8 cellular contexts compared by ENCODE assay signal in the genomic region with DNA sequence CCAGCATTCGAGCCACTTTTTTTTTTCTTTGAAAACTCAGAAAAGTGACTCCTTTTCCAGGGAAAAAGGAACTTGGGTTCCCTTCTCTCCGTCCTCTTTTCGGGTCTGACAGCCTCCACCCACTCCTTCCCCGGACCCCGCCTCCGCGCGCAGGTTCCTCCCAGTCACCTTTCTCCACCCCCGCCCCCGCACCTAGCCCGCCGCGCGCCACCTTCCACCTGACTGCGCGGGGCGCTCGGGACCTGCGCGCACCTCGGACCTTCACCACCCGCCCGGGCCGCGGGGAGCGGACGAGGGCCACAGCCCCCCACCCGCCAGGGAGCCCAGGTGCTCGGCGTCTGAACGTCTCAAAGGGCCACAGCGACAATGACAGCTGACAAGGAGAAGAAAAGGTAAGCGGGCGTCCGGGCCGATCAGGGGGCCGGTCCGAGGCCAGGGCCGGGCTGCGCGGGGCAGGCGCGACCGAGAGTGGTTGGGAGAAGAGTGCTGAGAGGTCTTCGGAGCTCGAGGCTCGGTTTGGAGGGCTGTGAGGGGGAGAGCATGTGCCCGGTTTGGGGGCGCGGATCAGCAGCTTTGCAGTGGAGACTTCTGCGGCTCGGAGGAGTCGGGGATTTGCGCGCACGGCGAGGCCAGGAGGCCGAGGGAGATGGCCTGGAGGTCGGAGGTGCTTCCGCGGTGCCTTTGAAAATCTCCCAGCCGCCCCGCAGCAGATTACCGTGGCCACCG. TPM values are rescaled to one million over a fixed set of nuclear protein-coding genes. Genes with fewer than 3 reads are reported as not detected.
DNase-seq lines count a peak whose midpoint lies in the region; ATAC-seq and TF ChIP-seq lines count a peak whose summit lies in the region.

No MANE protein-coding gene starts in this region.

- ATAC-seq in GM18502 (IDR thresholded peaks at IDR 0.05; ENCODE audit: poor library complexity, unreplicated experiment) (peak; percentile 42), HG02840 (IDR thresholded peaks at IDR 0.05; ENCODE audit: low FRiP score, unreplicated experiment) (peak; percentile 29), omental fat pad (ENCODE audit: low FRiP score) (peak; percentile 45), GM18870 (IDR thresholded peaks at IDR 0.05; ENCODE audit: unreplicated experiment) (no peak)

- TF ChIP-seq POLR2A in transverse colon (IDR thresholded peaks at IDR 0.05): peak; percentile 94

- no peak for TF ChIP-seq EP300 in transverse colon (IDR thresholded peaks at IDR 0.05; ENCODE audit: low read depth)

- peak overlapping the region; percentile 86 to 89 for H3K4me3 ChIP-seq in foreskin fibroblast (ENCODE audit: low read depth in 1 of 2, low read length in 2 of 2)
- peak overlapping the region; percentile 51 to 86 (median 71) for H3K4me3 ChIP-seq in transverse colon

- in situ Hi-C loops in transverse colon (cut with MboI; ENCODE audit: low pct_ligation_motif_present in 1 of 4, low pct_unique_long_range_greater_than_20kb in 1 of 4, low sequenced_read_pairs in 3 of 4): loop anchor here in 1 of 4 donors (25.0 kb wide), 1 partner anchor 235 kb away; no protein-coding TSS in a partner anchor

- DNase-seq in NCI-H748 (lab: John Stamatoyannopoulos, UW; ENCODE audit: unreplicated experiment) (peak; percentile 58), activated T-helper 1 cell treated with Interleukin-2 at 50 U/mL for 16 hours (ENCODE audit: low read depth) (peak; percentile 53), foreskin fibroblast (peak in 1 of 2 donors; percentile 45), omental fat pad (ENCODE audit: low spot score) (peak; percentile 64), transverse colon (peak; percentile 93)

- H3K9me3 ChIP-seq in transverse colon: no peaks in the 10 kb centered on the region

- intact Hi-C loops in transverse colon (cut with DNase I; ENCODE audit: low total_unique reads): no loop called here

- H3K4me1 ChIP-seq in transverse colon: peaks cover 0 to 38% (median 26%) of the 10 kb centered on the region in 4 donors

- WGBS in transverse colon (ENCODE audit: low coverage in 1 of 2), 2 donors: 0 to 1% methylated on average over 1 to 65 of the region's 65 CpGs

- H3K36me3 ChIP-seq in transverse colon: no peaks in the 10 kb centered on the region

- no peaks in the 10 kb centered on the region for H3K27me3 ChIP-seq in transverse colon

- TF ChIP-seq CTCF in foreskin fibroblast (IDR thresholded peaks at IDR 0.05; ENCODE audit: low read depth, low read length): no peak
- TF ChIP-seq CTCF in omental fat pad (IDR thresholded peaks at IDR 0.05): no peak
- TF ChIP-seq CTCF in transverse colon (IDR thresholded peaks at IDR 0.05): peak in 1 of 5 experiments; percentile 46

- H3K27ac ChIP-seq in transverse colon: peak overlapping the region; percentile 88 to 92 (median 90)

RNA-seq across cellular contexts. Expression of gene EPAS1, which starts 0.5 kb away (rescaled TPM):
- 100 to 1,000 TPM; 292 to 980 (median 435) TPM for total RNA-seq in omental fat pad
- total RNA-seq in transverse colon: 100 to 1,000 TPM; 102 to 260 (median 167) TPM
